ENCODE assay signal across 1 cellular context in genomic region chr2:175181104-175181876, GRCh38.
TF ChIP-seq lines count a peak whose summit lies in the region.

TSS of gene ATP5MC3 (minus strand) at chr2:175181710. CDS start at chr2:175181393, 317 bp downstream.

TF ChIP-seq in WTC11, 78 proteins besides CTCF, POLR2A, EP300 and RAD21 (continued from another document):
- TF ChIP-seq ZNF281 (CRISPR knock-in tag; IDR thresholded peaks at IDR 0.05) (no peak), FOXP1 (CRISPR knock-in tag; IDR thresholded peaks at IDR 0.05; ENCODE audit: borderline replicate concordance) (peak; percentile 64; the same call in 1 of the 2 replicates), MAX (CRISPR knock-in tag; IDR thresholded peaks at IDR 0.05) (peak; percentile 68), SP1 (CRISPR knock-in tag; conservative IDR thresholded peaks at IDR 0.05) (peak; percentile 83), ARID4B (CRISPR knock-in tag; IDR thresholded peaks at IDR 0.05; ENCODE audit: borderline replicate concordance) (peak; percentile 89; the same call in 1 of the 2 replicates), MLX (CRISPR knock-in tag; IDR thresholded peaks at IDR 0.05) (no peak), FOXK1 (CRISPR knock-in tag; IDR thresholded peaks at IDR 0.05) (peak; percentile 6; the same call in 1 of the 2 replicates), PREB (CRISPR knock-in tag; IDR thresholded peaks at IDR 0.05; ENCODE audit: borderline replicate concordance) (peak; percentile 39; the same call in 1 of the 2 replicates), NR1H2 (CRISPR knock-in tag; IDR thresholded peaks at IDR 0.05) (no peak), ZNF317 (CRISPR knock-in tag; IDR thresholded peaks at IDR 0.05; ENCODE audit: borderline replicate concordance, low read depth) (peak; percentile 43; the same call in 1 of the 2 replicates), MYBL2 (CRISPR knock-in tag; IDR thresholded peaks at IDR 0.05) (peak; percentile 54; the same call in 1 of the 2 replicates), HMGXB4 (CRISPR knock-in tag; IDR thresholded peaks at IDR 0.05) (peak; percentile 30; the same call in 1 of the 2 replicates), ETV6 (CRISPR knock-in tag; IDR thresholded peaks at IDR 0.05) (peak; percentile 81; the same call in 1 of the 2 replicates), CREB1 (CRISPR knock-in tag; IDR thresholded peaks at IDR 0.05) (peak; percentile 32; the same call in 1 of the 2 replicates)
